Comparison of ENCODE assay signal across 1 cellular context in genomic region chr2:100140582-100140981, GRCh38.
TF ChIP-seq lines count a peak whose summit lies in the region.

No MANE protein-coding gene starts in this region.

TF ChIP-seq in SK-N-SH treated with all-trans-retinoic acid at 6 μM for 48 hours, 23 proteins besides CTCF, POLR2A, EP300 and RAD21 (continued from another document):
- no peak for TF ChIP-seq CREB5 (CRISPR knock-in tag; IDR thresholded peaks at IDR 0.05; ENCODE audit: low read depth)
